Comparison of ENCODE assay signal across 2 cellular contexts in genomic region chr11:108779147-108779546, GRCh38.
A peak's percentile ranks its signal among the peaks of the same experiment; 100 is the strongest.
DNase-seq lines count a peak whose midpoint lies in the region; ATAC-seq, FAIRE-seq and TF ChIP-seq lines count a peak whose summit lies in the region.
"Not testable (repeated sequence)": the region's sequence is repeated elsewhere in the genome, so short reads cannot be mapped to it uniquely, and the experiment has no call there.

No MANE protein-coding gene starts in this region.

- not testable (repeated sequence) for H3K4me1 ChIP-seq in HEK293 (ENCODE audit: control insufficient read depth, insufficient read depth, low read length); K562 (replicated peaks in 1 of 2; ENCODE audit: control insufficient read depth in 2 of 2, insufficient read depth in 2 of 2, low read length in 2 of 2)

- FAIRE-seq in K562 (lab: Jason Lieb, UNC), result not testable (repeated sequence)

- H3K9me1 ChIP-seq in K562 (ENCODE audit: control insufficient read depth, insufficient read depth, low read length), result not testable (repeated sequence)

- CTCF ChIA-PET in HEK293 (lab: Yijun Ruan, JAX); K562 (lab: Yijun Ruan, JAX; ENCODE audit: low intra/inter-chr PET ratio): not testable (repeated sequence)

- not testable (repeated sequence) for TF ChIP-seq CTCF in HEK293 (tag by site-specific recombination; IDR thresholded peaks at IDR 0.05); K562 (IDR thresholded peaks at IDR 0.05 in 2 of 3, conservative IDR thresholded peaks at IDR 0.05 in 1 of 3; ENCODE audit: insufficient read depth in 2 of 3, low read depth in 1 of 3, low read length in 3 of 3)

- DNase-seq in K562 (ENCODE audit: extremely low read depth in 1 of 4, low spot score in 3 of 4), result not testable (repeated sequence)

- in situ Hi-C loops in K562 (cut with MboI), result not testable (repeated sequence)

- not testable (repeated sequence) for BruUV-seq in K562 (replicated peaks; lab: Mats Ljungman, UMichigan)

- not testable (repeated sequence) for TF ChIP-seq RAD21 in K562 (CRISPR knock-in tag; conservative IDR thresholded peaks at IDR 0.05 in 1 of 2, IDR thresholded peaks at IDR 0.05 in 1 of 2)

- H3K27ac ChIP-seq in HEK293 (ENCODE audit: extremely low read depth, low read depth, low read length); K562 (ENCODE audit: extremely low read depth, low read depth, low read length): not testable (repeated sequence)

- not testable (repeated sequence) for H3K4me2 ChIP-seq in K562 (ENCODE audit: insufficient read depth, low read length)

- H3K36me3 ChIP-seq in HEK293 (ENCODE audit: control insufficient read depth in 2 of 2, insufficient read depth in 1 of 2, low read length in 2 of 2); K562 (ENCODE audit: control insufficient read depth, insufficient read depth, low read length): not testable (repeated sequence)

- not testable (repeated sequence) for ATAC-seq in K562

- not testable (repeated sequence) for H2AFZ ChIP-seq in K562 (ENCODE audit: low read depth, low read length)

- H4K20me1 ChIP-seq in K562 (replicated peaks; ENCODE audit: control insufficient read depth, insufficient read depth, low read length), result not testable (repeated sequence)

- not testable (repeated sequence) for TF ChIP-seq EP300 in K562 (IDR thresholded peaks at IDR 0.05; ENCODE audit: low read length)

- POLR2A ChIA-PET in HEK293 (lab: Yijun Ruan, JAX); K562 (lab: Yijun Ruan, JAX): not testable (repeated sequence)

- peaks cover 22% of the 10 kb centered on the region; the same call in 2 of the 3 replicates for H3K79me2 ChIP-seq in K562 (ENCODE audit: control insufficient read depth, insufficient read depth, low read length)

- not testable (repeated sequence) for H3K4me3 ChIP-seq in HEK293 (ENCODE audit: low read depth, low read length); K562

- H3K9me3 ChIP-seq in HEK293 (ENCODE audit: control insufficient read depth, insufficient read depth, low read depth, low read length); K562 (replicated peaks; ENCODE audit: control insufficient read depth, insufficient read depth, low read depth, low read length): not testable (repeated sequence)

- H3K27me3 ChIP-seq in K562 (ENCODE audit: control insufficient read depth in 2 of 2, insufficient read depth in 2 of 2, low read length in 2 of 2), result not testable (repeated sequence)

- not testable (repeated sequence) for H3K9ac ChIP-seq in K562 (ENCODE audit: insufficient read depth in 1 of 2, low read depth in 2 of 2, low read length in 2 of 2)

- whole genome bisulfite sequencing in K562 (ENCODE audit: insufficient coverage, low coverage, missing lambda C conversion rate), result 87% methylated on average over 4 of the region's 4 CpGs

- TF ChIP-seq POLR2A in K562 (conservative IDR thresholded peaks at IDR 0.05), result not testable (repeated sequence)

- intact Hi-C loops in K562 (cut with micrococcal nuclease), result not testable (repeated sequence)

TF ChIP-seq in HEK293, 187 proteins besides CTCF, POLR2A, EP300 and RAD21:
- TF ChIP-seq ZNF146 (tag by site-specific recombination; IDR thresholded peaks at IDR 0.05), result peak; percentile 77

TF ChIP-seq in K562, 482 proteins besides CTCF, POLR2A, EP300 and RAD21:
- peak; percentile 73 for TF ChIP-seq ZNF146 (CRISPR knock-in tag; IDR thresholded peaks at IDR 0.05; ENCODE audit: unreplicated experiment)
